8 cellular contexts compared by ENCODE assay signal in the genomic region with DNA sequence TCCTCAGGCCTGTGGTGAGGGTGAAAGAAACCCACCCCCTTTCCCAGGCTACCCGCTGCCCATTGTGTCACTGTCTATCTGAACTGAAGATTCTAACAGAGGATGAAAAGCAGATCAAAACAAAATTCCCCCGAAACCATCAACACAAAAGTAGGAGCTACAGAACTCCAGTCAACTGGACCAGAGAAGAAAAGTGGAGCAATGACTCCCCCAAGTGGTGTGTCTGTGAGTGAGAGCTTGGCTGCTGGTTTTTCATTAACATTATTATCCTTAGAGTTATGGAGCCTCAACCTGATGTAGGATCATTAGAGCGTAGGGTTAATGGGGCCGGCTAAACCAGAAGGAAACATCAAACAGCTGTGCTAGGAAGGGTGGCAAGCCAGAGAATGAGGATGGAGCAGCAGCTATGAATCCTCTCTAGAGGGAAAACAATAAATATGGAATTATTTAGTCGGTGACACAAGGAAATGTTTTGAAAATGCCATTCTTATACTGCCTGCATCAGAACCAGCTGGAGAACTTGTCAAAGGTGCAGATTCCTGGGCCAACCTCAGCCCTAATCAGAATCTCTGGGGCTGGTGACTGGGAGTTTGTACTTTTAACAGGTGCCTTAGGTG. TPM values are rescaled to one million over a fixed set of nuclear protein-coding genes. Genes with fewer than 3 reads are reported as not detected.
A peak's percentile ranks its signal among the peaks of the same experiment; 100 is the strongest.
DNase-seq lines count a peak whose midpoint lies in the region; ATAC-seq and TF ChIP-seq lines count a peak whose summit lies in the region.

No MANE protein-coding gene starts in this region.

- DNase-seq in A172 (ENCODE audit: low spot score) (peak; percentile 68), NCI-H345 treated with DMSO at 0.1 percent for 48 hours (lab: John Stamatoyannopoulos, UW; ENCODE audit: unreplicated experiment) (peak; percentile 2), cerebellar cortex (ENCODE audit: low spot score) (peak; percentile 80), left lobe of liver (ENCODE audit: low spot score) (peak; percentile 64), NK-92 (lab: John Stamatoyannopoulos, UW; ENCODE audit: unreplicated experiment) (no peak)
- no peak for DNase-seq in stimulated activated CD4-positive, alpha-beta T cell treated with anti-CD3 and anti-CD28 coated beads, Interleukin-15, amount 100 ng/mL, for 24 hours
- no peak for DNase-seq in activated CD4-positive, alpha-beta T cell treated with anti-CD3 and anti-CD28 coated beads, Interleukin-2, amount 50 U/mL, for 1 hour

- TF ChIP-seq CTCF in GM12874 (IDR thresholded peaks at IDR 0.05; ENCODE audit: insufficient read depth, low read depth, low read length) = peak; percentile 27; the same call in 1 of the 2 replicates

- peak; percentile 91 for ATAC-seq in left lobe of liver

RNA-seq across cellular contexts. Expression of a gene that starts 38.3 kb away (rescaled TPM):
- total RNA-seq in A172 (2014; rRNA removed; shearing (Covaris generic)) = 83.9 and 97.8 TPM in 2 replicates
- total RNA-seq in left lobe of liver = 9.7 TPM

Comparison
In these comparisons a context has a peak if more than half of its experiments do, and no peak if none do; other contexts are left out.
1. DNase-seq: peak in A172 (single experiment), NCI-H345 treated with DMSO at 0.1 percent for 48 hours (single experiment), cerebellar cortex (single experiment) and left lobe of liver (single experiment); none in stimulated activated CD4-positive, alpha-beta T cell treated with anti-CD3 and anti-CD28 coated beads, Interleukin-15, amount 100 ng/mL, for 24 hours (single experiment), activated CD4-positive, alpha-beta T cell treated with anti-CD3 and anti-CD28 coated beads, Interleukin-2, amount 50 U/mL, for 1 hour (single experiment) and NK-92 (single experiment).